In genomic region chr11:64362339-64362738, GRCh38 we compare ENCODE assay signal across 29 cellular contexts.
"Had no signal": no experiment of that assay in that cellular context is flagged by ENCODE, and none has a peak within 500 bp of the region (broad histone marks: within the 10 kb centered on the region; RNA-seq: fewer than 3 reads in every experiment).

No MANE protein-coding gene starts in this region.

- DNase-seq: activated CD4-positive, alpha-beta T cell treated with anti-CD3 and anti-CD28 coated beads for 36 hours; activated CD4-positive, CD25-positive, alpha-beta regulatory T cell; activated CD8-positive, alpha-beta memory T cell treated with anti-CD3 and anti-CD28 coated beads, Interleukin-2, amount 50 U/mL, for 4 hours; activated naive CD4-positive, alpha-beta T cell treated with Interleukin-2 at 50 U/mL for 16 hours; activated naive CD8-positive, alpha-beta T cell treated with anti-CD3 and anti-CD28 coated beads for 36 hours; activated T-cell treated with anti-CD3 and anti-CD28 coated beads, Interleukin-2, amount 50 U/mL, for 4 hours; dorsolateral prefrontal cortex; effector memory CD4-positive, alpha-beta T cell; heart left ventricle; naive B cell; nucleus accumbens; pancreas; retina; sigmoid colon; small intestine; stimulated activated CD4-positive, alpha-beta T cell treated with anti-CD3 and anti-CD28 coated beads, Interleukin-4, amount 100 ng/mL, for 24 hours; T-helper 2 cell; uterus had no signal

- ATAC-seq: activated CD4-positive, alpha-beta T cell treated with anti-CD3 and anti-CD28 coated beads for 36 hours; activated T-cell treated with anti-CD3 and anti-CD28 coated beads, Interleukin-2, amount 50 U/mL, for 4 hours; activated T-helper 17 cell treated with anti-CD3 and anti-CD28 coated beads, Interleukin-2, amount 50 U/mL, for 72 hours; heart left ventricle; pancreas; stimulated activated effector memory CD8-positive, alpha-beta T cell treated with anti-CD3 and anti-CD28 coated beads, Interleukin-12 subunit alpha, Interleukin-12 subunit beta, amount 100 ng/mL, for 72 hours had no signal

- H3K9me3 Mint-ChIP-seq: activated naive CD8-positive, alpha-beta T cell treated with anti-CD3 and anti-CD28 coated beads for 36 hours; activated T-cell treated with anti-CD3 and anti-CD28 coated beads, Interleukin-2, amount 50 U/mL, for 4 hours; activated T-helper 17 cell treated with anti-CD3 and anti-CD28 coated beads, Interleukin-2, amount 50 U/mL, for 72 hours; brain; mesothelial cell of epicardium; naive B cell; stimulated activated effector memory CD8-positive, alpha-beta T cell treated with anti-CD3 and anti-CD28 coated beads, Interleukin-12 subunit alpha, Interleukin-12 subunit beta, amount 100 ng/mL, for 72 hours; stimulated activated naive CD8-positive, alpha-beta T cell treated with anti-CD3 and anti-CD28 coated beads, Interleukin-15, Interleukin-2, amounts not matched to agents 100 ng/mL and 50 ng/mL, for 24 hours had no signal

- H3K4me3 Mint-ChIP-seq: activated CD4-positive, alpha-beta T cell treated with anti-CD3 and anti-CD28 coated beads for 36 hours; activated naive CD8-positive, alpha-beta T cell treated with anti-CD3 and anti-CD28 coated beads for 36 hours; activated T-cell treated with anti-CD3 and anti-CD28 coated beads, Interleukin-2, amount 50 U/mL, for 4 hours; activated T-helper 17 cell treated with anti-CD3 and anti-CD28 coated beads, Interleukin-2, amount 50 U/mL, for 72 hours; mesothelial cell of epicardium; stimulated activated effector memory CD8-positive, alpha-beta T cell treated with anti-CD3 and anti-CD28 coated beads, Interleukin-12 subunit alpha, Interleukin-12 subunit beta, amount 100 ng/mL, for 72 hours; stimulated activated naive CD8-positive, alpha-beta T cell treated with anti-CD3 and anti-CD28 coated beads, Interleukin-15, Interleukin-2, amounts not matched to agents 100 ng/mL and 50 ng/mL, for 24 hours; type B pancreatic cell had no signal

- H3K4me3 ChIP-seq: ascending aorta, cardiac muscle cell, coronary artery, heart left ventricle, pancreas, prostate gland, sigmoid colon, thoracic aorta, uterus had no signal

- H3K27ac ChIP-seq: ascending aorta, cardiac muscle cell, coronary artery, heart left ventricle, pancreas, prostate gland, sigmoid colon, thoracic aorta, uterus had no signal

- H3K27ac Mint-ChIP-seq: activated CD4-positive, alpha-beta T cell treated with anti-CD3 and anti-CD28 coated beads for 36 hours; activated naive CD8-positive, alpha-beta T cell treated with anti-CD3 and anti-CD28 coated beads for 36 hours; activated T-helper 17 cell treated with anti-CD3 and anti-CD28 coated beads, Interleukin-2, amount 50 U/mL, for 72 hours; mesothelial cell of epicardium; stimulated activated naive CD8-positive, alpha-beta T cell treated with anti-CD3 and anti-CD28 coated beads, Interleukin-15, Interleukin-2, amounts not matched to agents 100 ng/mL and 50 ng/mL, for 24 hours; type B pancreatic cell had no signal

- H3K9me3 ChIP-seq: ascending aorta, heart left ventricle, pancreas, prostate gland, sigmoid colon, thoracic aorta, uterus had no signal

- H3K27me3 ChIP-seq: ascending aorta, cardiac muscle cell, dorsolateral prefrontal cortex, heart left ventricle, pancreas, sigmoid colon, uterus had no signal

- H3K27me3 Mint-ChIP-seq: activated CD4-positive, alpha-beta T cell treated with anti-CD3 and anti-CD28 coated beads for 36 hours; activated naive CD8-positive, alpha-beta T cell treated with anti-CD3 and anti-CD28 coated beads for 36 hours; activated T-helper 17 cell treated with anti-CD3 and anti-CD28 coated beads, Interleukin-2, amount 50 U/mL, for 72 hours; naive B cell; stimulated activated naive CD8-positive, alpha-beta T cell treated with anti-CD3 and anti-CD28 coated beads, Interleukin-15, Interleukin-2, amounts not matched to agents 100 ng/mL and 50 ng/mL, for 24 hours; type B pancreatic cell had no signal

- H3K36me3 ChIP-seq: prostate gland, uterus had no signal
